Comparison of ENCODE assay signal across 8 cellular contexts in genomic region chrX:139203681-139204575, GRCh38.
DNase-seq lines count a peak whose midpoint lies in the region; ATAC-seq, FAIRE-seq and TF ChIP-seq lines count a peak whose summit lies in the region.

No MANE protein-coding gene starts in this region.

- no peak for TF ChIP-seq RAD21 in A549 (conservative IDR thresholded peaks at IDR 0.05 in 1 of 2, IDR thresholded peaks at IDR 0.05 in 1 of 2)

- no peak overlapping the region for H2BK120ac ChIP-seq in mesendoderm (ENCODE audit: low read depth, low read length)

- TF ChIP-seq CTCF in A549 (IDR thresholded peaks at IDR 0.05), result no peak
- no peak for TF ChIP-seq CTCF in cardiac fibroblast (IDR thresholded peaks at IDR 0.05; ENCODE audit: low read depth, low read length)
- TF ChIP-seq CTCF in uterus (IDR thresholded peaks at IDR 0.05), result no peak

- H3K18ac ChIP-seq in mesendoderm (ENCODE audit: low read length), result peak overlapping the region; percentile 87

- H3K36me3 ChIP-seq in mesendoderm (ENCODE audit: control insufficient read depth, insufficient read depth, low read length), result no peaks in the 10 kb centered on the region
- H3K36me3 ChIP-seq in uterus, result no peaks in the 10 kb centered on the region

- H3K27ac ChIP-seq in A549 (no peak overlapping the region), mesendoderm (ENCODE audit: low read depth, low read length) (no peak overlapping the region), uterus (peak overlapping the region in 1 of 2 donors; percentile 37)

- no peaks in the 10 kb centered on the region for H3K4me1 ChIP-seq in A549
- H3K4me1 ChIP-seq in mesendoderm (ENCODE audit: control insufficient read depth, low read depth, low read length), result no peaks in the 10 kb centered on the region
- H3K4me1 ChIP-seq in uterus, result no peaks in the 10 kb centered on the region

- intact Hi-C loops in uterus (cut with DNase I; ENCODE audit: low total_unique reads), result no loop called here

- H4K8ac ChIP-seq in mesendoderm (ENCODE audit: low read depth, low read length), result no peak overlapping the region

- peak overlapping the region; percentile 14 for H2BK15ac ChIP-seq in mesendoderm (replicated peaks; ENCODE audit: low read depth)

- H2AK5ac ChIP-seq in mesendoderm (ENCODE audit: low read length), result no peak overlapping the region

- H2BK5ac ChIP-seq in mesendoderm (ENCODE audit: low read length), result no peak overlapping the region

- H3K4me2 ChIP-seq in A549 (peak overlapping the region; percentile 99), mesendoderm (ENCODE audit: low read length) (peak overlapping the region; percentile 64)

- no peak for FAIRE-seq in A549 (lab: Jason Lieb, UNC)
- no peak for FAIRE-seq in GM12892 (lab: Jason Lieb, UNC)

- peak overlapping the region; percentile 73 for H3K4ac ChIP-seq in mesendoderm (ENCODE audit: low read depth, low read length)

- peak overlapping the region; percentile 81 for H3K56ac ChIP-seq in mesendoderm (ENCODE audit: low read length)

- no peaks in the 10 kb centered on the region for H3K9me3 ChIP-seq in A549
- H3K9me3 ChIP-seq in uterus, result no peaks in the 10 kb centered on the region

- WGBS in A549 (ENCODE audit: missing lambda C conversion rate), result 4% methylated on average over 31 of the region's 97 CpGs
- no CpG with 5 or more reads among the region's 97 CpGs for WGBS in mesendoderm (ENCODE audit: extremely low coverage, insufficient coverage, low lambda C conversion rate)

- no peaks in the 10 kb centered on the region for H3K79me2 ChIP-seq in mesendoderm (ENCODE audit: control insufficient read depth, insufficient read depth, low read length)

- POLR2A ChIA-PET in A549 (lab: Yijun Ruan, JAX), result no interaction called here
- POLR2A ChIA-PET in HEK293T (lab: Yijun Ruan, JAX), result no interaction called here

- no peak for DNase-seq in A549 (ENCODE audit: low read depth in 1 of 2, low spot score in 1 of 2)
- DNase-seq in HEK293T (ENCODE audit: extremely low spot score), result peak; percentile 33
- no peak for DNase-seq in cardiac fibroblast (ENCODE audit: low read depth in 2 of 2)
- DNase-seq in mesendoderm, result peak; percentile 59
- no peak for DNase-seq in uterus
- no peak for DNase-seq in GM12892 (ENCODE audit: insufficient read length)
- no peak for DNase-seq in SIG-M5 treated with dmso at 0.1 percent for 504 hours (lab: John Stamatoyannopoulos, UW; ENCODE audit: unreplicated experiment)

- no peaks in the 10 kb centered on the region for H3K27me3 ChIP-seq in mesendoderm (ENCODE audit: insufficient read depth, low read length, poor library complexity)
- no peaks in the 10 kb centered on the region for H3K27me3 ChIP-seq in uterus

- CTCF ChIA-PET in A549 (lab: Yijun Ruan, JAX) (no interaction called here), HEK293T (lab: Yijun Ruan, JAX) (no interaction called here)

- no peak for TF ChIP-seq EP300 in A549 (IDR thresholded peaks at IDR 0.05)

- H4K5ac ChIP-seq in mesendoderm (ENCODE audit: low read length), result no peak overlapping the region

- ATAC-seq in A549 (peak; percentile 39 to 67; a peak in 4 of 6 replicates), HG02798 (IDR thresholded peaks at IDR 0.05; ENCODE audit: poor library complexity, unreplicated experiment) (no peak)

- peak overlapping the region; percentile 71 for H3K9ac ChIP-seq in mesendoderm (ENCODE audit: low read length)

- H3K79me1 ChIP-seq in mesendoderm (ENCODE audit: low read length), result no peaks in the 10 kb centered on the region

- H3K23ac ChIP-seq in mesendoderm (ENCODE audit: low read length), result no peak overlapping the region

- TF ChIP-seq POLR2A in A549 (IDR thresholded peaks at IDR 0.05; ENCODE audit: low read length) (no peak), uterus (IDR thresholded peaks at IDR 0.05) (no peak), GM12892 (IDR thresholded peaks at IDR 0.05; ENCODE audit: low read depth, low read length) (no peak)

- H3K4me3 ChIP-seq in A549, result peak overlapping the region; percentile 42
- peak overlapping the region; percentile 26 for H3K4me3 ChIP-seq in cardiac fibroblast (replicated peaks in 1 of 2; ENCODE audit: low read depth in 2 of 2, low read length in 2 of 2)
- peak overlapping the region; percentile 48 for H3K4me3 ChIP-seq in mesendoderm (ENCODE audit: low read length)
- H3K4me3 ChIP-seq in uterus, result peak overlapping the region; percentile 20 to 23

TF ChIP-seq in A549, 52 proteins besides CTCF, POLR2A, EP300 and RAD21:
- TF ChIP-seq E2F6 (IDR thresholded peaks at IDR 0.05; ENCODE audit: borderline replicate concordance, low read depth), result 0 out of 2 replicates have a peak, but pooled peaks have one; percentile 15
- TF ChIP-seq CBX8 (IDR thresholded peaks at IDR 0.05), result no peak

TF ChIP-seq in HEK293T, 16 proteins besides CTCF, POLR2A, EP300 and RAD21:
- TF ChIP-seq L3MBTL2 (conservative IDR thresholded peaks at IDR 0.05) (peak; percentile 64), FOXM1 (IDR thresholded peaks at IDR 0.05; ENCODE audit: borderline replicate concordance) (no peak)

Comparison
In these comparisons a context has a peak if more than half of its experiments do, and no peak if none do; other contexts are left out.
1. DNase-seq: peak in HEK293T (single experiment) and mesendoderm (single experiment); none in A549 (0 of 2), cardiac fibroblast (0 of 2), uterus (0 of 2), GM12892 (single experiment) and SIG-M5 treated with dmso at 0.1 percent for 504 hours (single experiment).
2. Peak in every context shown above with its lines, with median percentiles within 50 percentile points of each other: H3K4me3 ChIP-seq.